8 cellular contexts compared by ENCODE assay signal in the genomic region with DNA sequence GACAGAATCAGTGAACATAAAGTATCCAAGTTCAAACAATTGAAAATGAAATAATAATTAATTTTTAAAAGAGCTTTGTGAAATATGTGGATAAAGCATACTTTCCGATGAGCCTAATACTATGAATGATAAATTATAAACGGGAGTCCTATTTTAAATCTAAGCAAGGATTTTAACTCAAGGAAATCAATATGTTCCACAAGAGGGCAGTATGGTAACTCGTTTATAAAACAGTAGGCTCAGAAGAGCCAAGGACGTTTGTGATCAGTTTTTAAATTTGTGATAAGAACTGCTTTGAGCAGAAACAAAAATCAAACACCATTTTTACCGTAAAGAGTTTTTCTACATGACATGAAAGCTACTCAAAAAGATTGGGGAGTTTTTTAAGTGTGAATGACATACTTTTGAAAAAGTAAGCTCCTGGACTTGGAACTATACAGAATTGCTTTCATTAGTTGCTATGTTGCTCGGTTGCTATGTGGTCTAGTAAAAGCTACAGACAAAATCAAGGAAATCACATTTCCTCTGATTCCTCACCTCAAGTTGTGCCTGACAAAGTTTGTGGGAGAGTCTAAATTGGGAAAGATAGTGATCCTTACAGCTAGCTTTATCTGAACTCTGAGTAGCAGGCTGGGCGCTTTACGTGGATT. TPM values are rescaled to one million over a fixed set of nuclear protein-coding genes. Genes with fewer than 3 reads are reported as not detected.
A peak's percentile ranks its signal among the peaks of the same experiment; 100 is the strongest.
DNase-seq lines count a peak whose midpoint lies in the region; ATAC-seq, FAIRE-seq and TF ChIP-seq lines count a peak whose summit lies in the region.

No MANE protein-coding gene starts in this region.

- FAIRE-seq in A204.1 (lab: Jason Lieb, UNC): peak; percentile 91

- H3K4me3 ChIP-seq in GM12865 (ENCODE audit: low read depth, low read length) (no peak overlapping the region), coronary artery (peak overlapping the region; percentile 20), mesenchymal stem cell (ENCODE audit: insufficient read depth in 1 of 2, low read depth in 1 of 2, low read length in 2 of 2) (no peak overlapping the region), WERI-Rb-1 (ENCODE audit: low read depth, low read length) (no peak overlapping the region)

- H3K9me3 ChIP-seq in mesenchymal stem cell (ENCODE audit: control insufficient read depth, low read length): no peaks in the 10 kb centered on the region
- H3K9me3 ChIP-seq in WERI-Rb-1 (ENCODE audit: severe bottlenecking): no peaks in the 10 kb centered on the region

- H3K79me1 ChIP-seq in mesenchymal stem cell (replicated peaks; ENCODE audit: low read length, poor library complexity, severe bottlenecking): no peaks in the 10 kb centered on the region

- H3K36me3 ChIP-seq in mesenchymal stem cell (ENCODE audit: control insufficient read depth in 1 of 2, insufficient read depth in 2 of 2, low read depth in 1 of 2, low read length in 2 of 2): no peaks in the 10 kb centered on the region
- H3K36me3 ChIP-seq in WERI-Rb-1: no peaks in the 10 kb centered on the region

- H2BK120ac ChIP-seq in mesenchymal stem cell (ENCODE audit: low read depth, low read length): no peak overlapping the region

- DNase-seq in GM12865 (ENCODE audit: low read depth) (peak; percentile 48), NCI-H526 treated with DMSO at 0.1 percent for 48 hours (lab: John Stamatoyannopoulos, UW) (peak; percentile 4), coronary artery (ENCODE audit: low spot score) (no peak), mesenchymal stem cell (peak; percentile 54), NCI-H226 (no peak), WERI-Rb-1 (no peak)

- ATAC-seq in GM18907 (IDR thresholded peaks at IDR 0.05; ENCODE audit: unreplicated experiment): no peak

- WGBS in mesenchymal stem cell: 100% methylated on average over 2 of the region's 8 CpGs

- TF ChIP-seq CTCF in GM12865 (IDR thresholded peaks at IDR 0.05; ENCODE audit: insufficient read depth, low read depth, low read length, missing control alignments) (peak; percentile 31), coronary artery (IDR thresholded peaks at IDR 0.05) (peak; percentile 11), WERI-Rb-1 (IDR thresholded peaks at IDR 0.05; ENCODE audit: low read depth, low read length) (no peak)

- H3K4me2 ChIP-seq in mesenchymal stem cell (ENCODE audit: low read length, poor library complexity, severe bottlenecking): no peak overlapping the region

- H3K18ac ChIP-seq in mesenchymal stem cell (ENCODE audit: low read depth in 1 of 2, low read length in 2 of 2): no peak overlapping the region

- H3K27ac ChIP-seq in coronary artery (no peak overlapping the region), mesenchymal stem cell (ENCODE audit: low read length, poor library complexity, severe bottlenecking) (no peak overlapping the region), WERI-Rb-1 (no peak overlapping the region)

- H3K4ac ChIP-seq in mesenchymal stem cell (ENCODE audit: low read depth in 1 of 2, low read length in 2 of 2): no peak overlapping the region

- H3K23ac ChIP-seq in mesenchymal stem cell (ENCODE audit: low read length in 2 of 2): no peak overlapping the region

- H2AK5ac ChIP-seq in mesenchymal stem cell (ENCODE audit: low read length, severe bottlenecking): no peak overlapping the region

- H2AFZ ChIP-seq in mesenchymal stem cell (ENCODE audit: low read depth, low read length): no peak overlapping the region

- no peak overlapping the region for H2BK12ac ChIP-seq in mesenchymal stem cell (ENCODE audit: low read length in 2 of 2)

- H4K91ac ChIP-seq in mesenchymal stem cell (ENCODE audit: low read length): no peak overlapping the region

- H2BK15ac ChIP-seq in mesenchymal stem cell (ENCODE audit: low read depth, poor library complexity, severe bottlenecking): no peak overlapping the region

- H4K8ac ChIP-seq in mesenchymal stem cell (ENCODE audit: low read length): no peak overlapping the region

- H3K27me3 ChIP-seq in mesenchymal stem cell (ENCODE audit: control insufficient read depth in 1 of 2, insufficient read depth in 1 of 2, low read length in 2 of 2): peaks cover 26 to 43% of the 10 kb centered on the region in 2 experiments
- H3K27me3 ChIP-seq in WERI-Rb-1 (ENCODE audit: insufficient read depth, low read depth, severe bottlenecking): peaks cover 77% of the 10 kb centered on the region

- no peak overlapping the region for H2BK5ac ChIP-seq in mesenchymal stem cell (ENCODE audit: low read depth, low read length, poor library complexity, severe bottlenecking)

- peak overlapping the region; percentile 78 for H3K9ac ChIP-seq in mesenchymal stem cell (ENCODE audit: low read length)

- H3K14ac ChIP-seq in mesenchymal stem cell (ENCODE audit: low read length in 2 of 2): no peak overlapping the region

- no peaks in the 10 kb centered on the region for H3K4me1 ChIP-seq in mesenchymal stem cell (ENCODE audit: control insufficient read depth, insufficient read depth, low read depth, low read length)

RNA-seq across cellular contexts. Expression of a gene that starts 11.8 kb away (rescaled TPM):
- not detected for polyA plus RNA-seq in mesenchymal stem cell (2013, experiment 1 of 2)
- polyA plus RNA-seq in mesenchymal stem cell (2013, experiment 2 of 2): not detected

Comparison
In these comparisons a context has a peak if more than half of its experiments do, and no peak if none do; other contexts are left out.
1. DNase-seq: peak in GM12865 (single experiment), NCI-H526 treated with DMSO at 0.1 percent for 48 hours (single experiment) and mesenchymal stem cell (single experiment); none in coronary artery (single experiment), NCI-H226 (single experiment) and WERI-Rb-1 (single experiment).